Comparison of ENCODE assay signal across 9 cellular contexts in the genomic region with DNA sequence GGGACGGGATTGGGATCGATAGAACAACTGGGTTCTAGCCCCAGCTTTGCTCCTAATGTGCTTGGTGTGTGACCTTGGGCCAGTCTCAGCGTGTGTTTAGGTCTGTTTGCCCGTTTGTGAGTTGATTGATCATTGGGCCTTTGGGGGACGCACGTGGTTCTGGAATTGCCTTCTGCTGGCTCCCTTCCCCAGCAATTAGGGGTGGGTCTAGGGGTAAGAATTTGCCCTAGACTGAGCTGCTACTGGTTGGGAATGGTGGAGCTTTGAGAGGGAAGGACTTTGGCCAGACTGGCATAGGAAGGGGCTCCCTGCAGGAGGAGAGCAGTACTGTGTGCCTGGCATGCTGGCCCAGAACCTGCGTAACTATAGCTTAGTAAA. TPM values are rescaled to one million over a fixed set of nuclear protein-coding genes. Genes with fewer than 3 reads are reported as not detected.
DNase-seq lines count a peak whose midpoint lies in the region; ATAC-seq, FAIRE-seq and TF ChIP-seq lines count a peak whose summit lies in the region.
"Had no signal": no experiment of that assay in that cellular context is flagged by ENCODE, and none has a peak within 500 bp of the region (broad histone marks: within the 10 kb centered on the region; RNA-seq: fewer than 3 reads in every experiment).

No MANE protein-coding gene starts in this region.

- H3K36me3 ChIP-seq in Caco-2 (ENCODE audit: control insufficient read depth, insufficient read depth, low read length) (no peaks in the 10 kb centered on the region), MM.1S (replicated peaks; ENCODE audit: insufficient read depth, low read length) (no peaks in the 10 kb centered on the region), endothelial cell of umbilical vein (ENCODE audit: control insufficient read depth in 2 of 2, extremely low read depth in 1 of 2, insufficient read depth in 2 of 2, low read length in 2 of 2) (peaks cover 0 to 4% of the 10 kb centered on the region in 2 experiments), parathyroid adenoma (ENCODE audit: control insufficient read depth, insufficient read depth, low read length) (no peaks in the 10 kb centered on the region)
- H3K36me3 ChIP-seq: MG63 had no signal

- H3K27ac ChIP-seq in MM.1S (ENCODE audit: low read length) (no peak overlapping the region), endothelial cell of umbilical vein (ENCODE audit: insufficient read depth, low read depth, low read length) (peak overlapping the region; percentile 12), parathyroid adenoma (no peak overlapping the region)

- no peaks in the 10 kb centered on the region for H3K9me2 ChIP-seq in MM.1S (replicated peaks; ENCODE audit: insufficient read depth, low read length)

- H3K9me3 ChIP-seq in Caco-2, result no peaks in the 10 kb centered on the region
- H3K9me3 ChIP-seq in MM.1S (replicated peaks; ENCODE audit: insufficient read depth, low read length), result no peaks in the 10 kb centered on the region
- no peaks in the 10 kb centered on the region for H3K9me3 ChIP-seq in endothelial cell of umbilical vein (replicated peaks; ENCODE audit: control insufficient read depth, insufficient read depth, low read length)
- H3K9me3 ChIP-seq in parathyroid adenoma (ENCODE audit: control insufficient read depth, low read length), result no peaks in the 10 kb centered on the region
- H3K9me3 ChIP-seq: MG63 had no signal

- DNase-seq in Caco-2 (no peak), MM.1S (no peak), endothelial cell of umbilical vein (ENCODE audit: low read depth, low spot score) (peak; percentile 47), NCI-H2107 treated with DMSO at 0.1 percent for 48 hours (lab: John Stamatoyannopoulos, UW; ENCODE audit: unreplicated experiment) (no peak), NCI-H146 treated with DMSO at 0.1 percent for 48 hours (lab: John Stamatoyannopoulos, UW; ENCODE audit: unreplicated experiment) (no peak), foreskin fibroblast (no peak)
- DNase-seq: MG63 had no signal

- TF ChIP-seq POLR2A in endothelial cell of umbilical vein (IDR thresholded peaks at IDR 0.05; ENCODE audit: low read depth, low read length), result no peak

- no peak for ATAC-seq in GM19467 (IDR thresholded peaks at IDR 0.05; ENCODE audit: unreplicated experiment)

- H2AFZ ChIP-seq in MM.1S (ENCODE audit: low read length) (no peak overlapping the region), endothelial cell of umbilical vein (ENCODE audit: low read depth, low read length) (no peak overlapping the region), parathyroid adenoma (no peak overlapping the region)

- H3K27me3 Mint-ChIP-seq in Caco-2 (ENCODE audit: insufficient read depth, unreplicated experiment), result peaks cover 3% of the 10 kb centered on the region

- intact Hi-C loops in Caco-2 (cut with micrococcal nuclease; ENCODE audit: unreplicated experiment), result no loop called here
- intact Hi-C loops in endothelial cell of umbilical vein (cut with micrococcal nuclease), result no loop called here

- H3K9me1 ChIP-seq in endothelial cell of umbilical vein (replicated peaks; ENCODE audit: control insufficient read depth, extremely low read depth, insufficient read depth, low read length), result no peaks in the 10 kb centered on the region

- no TSS peak for BruUV-seq in Caco-2 (replicated peaks; lab: Mats Ljungman, UMichigan)
- BruUV-seq in endothelial cell of umbilical vein (replicated peaks; lab: Mats Ljungman, UMichigan), result TSS peak; percentile 25

- POLR2A ChIA-PET in Caco-2 (lab: Charles Lee), result no interaction called here
- POLR2A ChIA-PET in endothelial cell of umbilical vein (lab: Charles Lee), result interaction anchor here (2.4 kb wide), 1 partner anchor 38 kb away, joined by 8 read pairs; no protein-coding TSS in a partner anchor

- H4K20me1 ChIP-seq in MM.1S (ENCODE audit: insufficient read depth, low read length) (no peaks in the 10 kb centered on the region), endothelial cell of umbilical vein (replicated peaks; ENCODE audit: control insufficient read depth, extremely low read depth, insufficient read depth, low read length) (no peaks in the 10 kb centered on the region)

- H3K9me3 Mint-ChIP-seq in Caco-2 (ENCODE audit: unreplicated experiment), result no peaks in the 10 kb centered on the region

- no peak for TF ChIP-seq CTCF in Caco-2 (IDR thresholded peaks at IDR 0.05; ENCODE audit: insufficient read depth in 1 of 2, low read depth in 1 of 2, low read length in 1 of 2, severe bottlenecking in 1 of 2, unreplicated experiment in 1 of 2)
- TF ChIP-seq CTCF in MM.1S (IDR thresholded peaks at IDR 0.05; ENCODE audit: low read length), result no peak
- peak in 1 of 2 donors; percentile 26 for TF ChIP-seq CTCF in endothelial cell of umbilical vein (IDR thresholded peaks at IDR 0.05; ENCODE audit: extremely low read depth in 1 of 2, insufficient read depth in 1 of 2, low read depth in 1 of 2, low read length in 2 of 2)
- no peak for TF ChIP-seq CTCF in parathyroid adenoma (IDR thresholded peaks at IDR 0.05)
- TF ChIP-seq CTCF in foreskin fibroblast (IDR thresholded peaks at IDR 0.05; ENCODE audit: low read depth, low read length), result no peak

- dilution Hi-C loops in endothelial cell of umbilical vein (cut with MboI; ENCODE audit: extremely low pct_ligation_motif_present, low sequenced_read_pairs), result no loop called here

- H3K4me2 ChIP-seq in MM.1S (ENCODE audit: low read depth, low read length) (peak overlapping the region; percentile 72; the same call in 1 of the 2 replicates), endothelial cell of umbilical vein (ENCODE audit: insufficient read depth, low read length) (peak overlapping the region; percentile 44), parathyroid adenoma (ENCODE audit: low read length) (peak overlapping the region; percentile 51)

- no peaks in the 10 kb centered on the region for H3K4me1 ChIP-seq in Caco-2
- peaks cover 45% of the 10 kb centered on the region for H3K4me1 ChIP-seq in MM.1S (ENCODE audit: low read length)
- H3K4me1 ChIP-seq in endothelial cell of umbilical vein (ENCODE audit: control insufficient read depth, extremely low read depth, insufficient read depth, low read length), result peaks cover 34% of the 10 kb centered on the region
- no peaks in the 10 kb centered on the region for H3K4me1 ChIP-seq in parathyroid adenoma

- peak; percentile 64 for FAIRE-seq in endothelial cell of umbilical vein (lab: Jason Lieb, UNC)

- H3K27ac Mint-ChIP-seq in Caco-2 (ENCODE audit: unreplicated experiment), result no peak overlapping the region

- no peaks in the 10 kb centered on the region for H3K36me3 Mint-ChIP-seq in Caco-2 (ENCODE audit: insufficient read depth, unreplicated experiment)

- peaks cover 5% of the 10 kb centered on the region for H3K4me1 Mint-ChIP-seq in Caco-2 (ENCODE audit: low read depth, unreplicated experiment)

- CTCF ChIA-PET in Caco-2 (lab: Charles Lee) (no interaction called here), endothelial cell of umbilical vein (lab: Charles Lee) (interaction anchor here (1.1 to 3.9 kb wide), 7 partner anchors 10 to 79 kb away, joined by 3 to 31 read pairs (median 7); no protein-coding TSS in a partner anchor)

- H3K4me3 Mint-ChIP-seq in Caco-2 (ENCODE audit: unreplicated experiment), result peak overlapping the region; percentile 76

- H3K4me3 ChIP-seq in Caco-2 (ENCODE audit: low read depth, low read length) (no peak overlapping the region), MM.1S (ENCODE audit: low read length) (peak overlapping the region; percentile 52; the same call in 1 of the 2 replicates), endothelial cell of umbilical vein (replicated peaks in 1 of 3; ENCODE audit: insufficient read depth in 1 of 3, low read depth in 1 of 3, low read length in 3 of 3) (peak overlapping the region in 2 of 3 experiments; percentile 50 to 84), parathyroid adenoma (ENCODE audit: low read depth, low read length) (no peak overlapping the region), foreskin fibroblast (ENCODE audit: low read depth in 1 of 2, low read length in 2 of 2) (no peak overlapping the region)
- H3K4me3 ChIP-seq: MG63 had no signal

- H3K79me2 ChIP-seq in MM.1S (ENCODE audit: low read length), result peaks cover 13% of the 10 kb centered on the region
- no peaks in the 10 kb centered on the region for H3K79me2 ChIP-seq in endothelial cell of umbilical vein (ENCODE audit: control insufficient read depth, insufficient read depth, low read length)
- H3K79me2 ChIP-seq in parathyroid adenoma, result no peaks in the 10 kb centered on the region

- H3K27me3 ChIP-seq in Caco-2 (replicated peaks; ENCODE audit: control insufficient read depth, insufficient read depth, low read length) (no peaks in the 10 kb centered on the region), MM.1S (replicated peaks; ENCODE audit: insufficient read depth, low read length) (peaks cover 21% of the 10 kb centered on the region), endothelial cell of umbilical vein (ENCODE audit: control insufficient read depth in 2 of 2, insufficient read depth in 2 of 2, low read length in 2 of 2) (no peaks in the 10 kb centered on the region), parathyroid adenoma (ENCODE audit: control insufficient read depth, insufficient read depth, low read length) (no peaks in the 10 kb centered on the region)

- H3K9ac ChIP-seq in MM.1S (ENCODE audit: low read length), result no peak overlapping the region
- H3K9ac ChIP-seq in endothelial cell of umbilical vein (replicated peaks; ENCODE audit: extremely low read depth, insufficient read depth, low read length), result peak overlapping the region; percentile 49
- H3K9ac ChIP-seq in parathyroid adenoma, result no peak overlapping the region

- H3F3A ChIP-seq in MM.1S (ENCODE audit: insufficient read depth, low read length), result peaks cover 29% of the 10 kb centered on the region

RNA-seq across cellular contexts. Expression of a gene that starts 1.5 kb away (rescaled TPM):
- total RNA-seq in Caco-2 (2022), result 1.00 TPM in 2 replicates
- total RNA-seq in endothelial cell of umbilical vein, result 56.6 and 77.3 TPM in 2 replicates
- polyA plus RNA-seq in endothelial cell of umbilical vein, result 70.2 and 77.3 TPM in 2 replicates
- 47.5 and 59.9 TPM in 2 replicates for polyA plus RNA-seq in endothelial cell of umbilical vein (2011; cell fraction: cytosol; rRNA removed)
- polyA plus RNA-seq in endothelial cell of umbilical vein (2011; cell fraction: nucleus; rRNA removed), result 70.4 and 94.6 TPM in 2 replicates
- 16.2 and 28.4 TPM in 2 replicates for polyA plus RNA-seq in endothelial cell of umbilical vein (2012)
- polyA minus RNA-seq in endothelial cell of umbilical vein, result 46.1 and 59.7 TPM in 2 replicates
- polyA minus RNA-seq in endothelial cell of umbilical vein (2011; cell fraction: cytosol; rRNA and poly(A)+ RNA removed), result not detected
- 21.3 and 41.6 TPM in 2 replicates for polyA minus RNA-seq in endothelial cell of umbilical vein (2011; cell fraction: nucleus; rRNA and poly(A)+ RNA removed)

RNA-seq across cellular contexts. Expression of a gene that starts 55.0 kb away (rescaled TPM):
- total RNA-seq in Caco-2 (2022), result 44.5 and 47.4 TPM in 2 replicates
- total RNA-seq in endothelial cell of umbilical vein, result 78.1 and 79.2 TPM in 2 replicates
- 26.8 and 29.3 TPM in 2 replicates for polyA plus RNA-seq in endothelial cell of umbilical vein
- 23.1 and 28.2 TPM in 2 replicates for polyA plus RNA-seq in endothelial cell of umbilical vein (2011; cell fraction: cytosol; rRNA removed)
- polyA plus RNA-seq in endothelial cell of umbilical vein (2011; cell fraction: nucleus; rRNA removed), result 109 and 111 TPM in 2 replicates
- polyA plus RNA-seq in endothelial cell of umbilical vein (2012), result 54.2 and 58.6 TPM in 2 replicates
- polyA minus RNA-seq in endothelial cell of umbilical vein, result 36.6 and 55.5 TPM in 2 replicates
- polyA minus RNA-seq in endothelial cell of umbilical vein (2011; cell fraction: cytosol; rRNA and poly(A)+ RNA removed), result 65.2 TPM
- 43.8 and 58.8 TPM in 2 replicates for polyA minus RNA-seq in endothelial cell of umbilical vein (2011; cell fraction: nucleus; rRNA and poly(A)+ RNA removed)

Comparison
In these comparisons a context has a peak if more than half of its experiments do, and no peak if none do; other contexts are left out.
1. H3K4me3 ChIP-seq: peak in MM.1S (single experiment) and endothelial cell of umbilical vein (2 of 3); none in Caco-2 (single experiment), parathyroid adenoma (single experiment) and foreskin fibroblast (0 of 2).
2. RNA of a gene that starts 1.5 kb away (total RNA-seq): 56.6 to 77.3 TPM in endothelial cell of umbilical vein; 1.00 TPM in Caco-2; every median in the first group is over 10 times any median in the second.
3. Peak in every context shown above with its lines, with median percentiles within 50 percentile points of each other: H3K4me2 ChIP-seq.